In the genomic region with DNA sequence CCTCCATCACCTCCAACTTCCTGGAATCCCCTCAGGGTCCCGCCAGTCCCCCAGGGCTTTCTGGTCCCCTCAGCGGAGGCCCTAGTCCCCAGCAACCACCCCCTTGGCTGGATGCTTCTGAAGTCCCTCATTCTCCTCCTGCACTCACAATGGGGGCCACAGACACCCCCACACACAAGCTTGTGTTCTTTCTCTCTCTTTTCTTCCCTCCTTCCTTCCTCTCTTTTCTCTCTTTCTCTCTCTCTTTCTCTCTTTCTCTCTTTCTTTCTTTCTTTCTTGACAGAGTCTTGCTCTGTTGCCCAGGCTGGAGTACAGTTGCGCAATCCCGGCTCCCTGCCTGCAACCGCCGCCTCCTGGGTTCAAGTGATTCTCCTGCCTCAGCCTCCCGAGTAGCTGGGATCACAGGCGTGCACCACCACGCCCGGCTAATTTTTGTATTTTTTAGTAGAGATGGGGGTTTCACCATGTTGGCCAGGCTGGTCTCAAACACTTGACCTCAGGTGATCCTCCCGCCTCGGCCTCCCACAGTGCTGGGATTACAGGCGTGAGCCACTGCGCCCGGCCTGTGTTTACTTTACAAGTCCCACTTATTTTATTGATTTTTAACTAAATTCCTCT, we compare ENCODE assay signal across 12 cellular contexts. TPM values are rescaled to one million over a fixed set of nuclear protein-coding genes. Genes with fewer than 3 reads are reported as not detected.
"Had no signal": no experiment of that assay in that cellular context is flagged by ENCODE, and none has a peak within 500 bp of the region (broad histone marks: within the 10 kb centered on the region; RNA-seq: fewer than 3 reads in every experiment).

No MANE protein-coding gene starts in this region.

RNA-seq across cellular contexts. Expression of gene NMRK2, which starts 14.6 kb away (rescaled TPM):
- total RNA-seq: naive thymus-derived CD8-positive, alpha-beta T cell; natural killer cell treated with Interleukin-12 subunit alpha and Interleukin-12 subunit beta and Interleukin-15 and Interleukin-18, amount 100 ng/mL, for 72 hours; omental fat pad; pulmonary artery endothelial cell; subcutaneous adipose tissue; temporal lobe; thyroid gland; tibial nerve; upper lobe of left lung; ureter; vagina had no signal
- polyA plus RNA-seq: naive thymus-derived CD8-positive, alpha-beta T cell; neural cell had no signal
